1 cellular context compared by ENCODE assay signal in genomic region chr10:43137701-43137970, GRCh38.
TF ChIP-seq lines count a peak whose summit lies in the region.

No MANE protein-coding gene starts in this region.

TF ChIP-seq in GM23338, 12 proteins besides CTCF, POLR2A, EP300 and RAD21 (continued from another document):
- TF ChIP-seq JUNB (IDR thresholded peaks at IDR 0.05; ENCODE audit: unreplicated experiment), result no peak
